Comparison of ENCODE assay signal across 1 cellular context in genomic region chr11:2301631-2302272, GRCh38.
TF ChIP-seq lines count a peak whose summit lies in the region.

Gene C11orf21, minus strand, starts transcription at chr11:2301918. Its CDS starts 110 bp downstream, at chr11:2301808.
Gene TSPAN32, plus strand, starts transcription at chr11:2302013. Its CDS starts 137 bp downstream, at chr11:2302150.

TF ChIP-seq in K562, 482 proteins besides CTCF, POLR2A, EP300 and RAD21 (continued from another document and continues in another):
- TF ChIP-seq ARID4B (CRISPR knock-in tag; IDR thresholded peaks at IDR 0.05) (peak; percentile 79; the same call in 1 of the 2 replicates), SIRT6 (IDR thresholded peaks at IDR 0.05; ENCODE audit: low read depth, low read length) (no peak), KDM4B (IDR thresholded peaks at IDR 0.05; ENCODE audit: borderline replicate concordance in 2 of 2, low read depth in 1 of 2) (no peak; a peak in 1 of 4 replicates), BACH1 (tag; IDR thresholded peaks at IDR 0.05) (no peak), ZNF655 (CRISPR knock-in tag; IDR thresholded peaks at IDR 0.05) (no peak), NCOA2 (IDR thresholded peaks at IDR 0.05; ENCODE audit: partially characterized antibody in 2 of 2) (no peak), MCM3 (IDR thresholded peaks at IDR 0.05) (no peak), SMARCA5 (IDR thresholded peaks at IDR 0.05) (no peak), NCOA1 (IDR thresholded peaks at IDR 0.05; ENCODE audit: low read depth) (no peak), HSF4 (CRISPR knock-in tag; IDR thresholded peaks at IDR 0.05; ENCODE audit: borderline replicate concordance) (no peak), POLR3A (IDR thresholded peaks at IDR 0.05; ENCODE audit: borderline replicate concordance, extremely low read depth, insufficient read depth, insufficient read length) (no peak), FOSL1 (tag; conservative IDR thresholded peaks at IDR 0.05) (no peak), SETDB1 (IDR thresholded peaks at IDR 0.05; ENCODE audit: low read length) (no peak), NFXL1 (CRISPR knock-in tag; IDR thresholded peaks at IDR 0.05) (no peak), LCOR (CRISPR knock-in tag; IDR thresholded peaks at IDR 0.05) (no peak), BRF1 (IDR thresholded peaks at IDR 0.05; ENCODE audit: borderline replicate concordance, extremely low read depth, insufficient read length) (no peak), FOXK2 (conservative IDR thresholded peaks at IDR 0.05 in 1 of 2, IDR thresholded peaks at IDR 0.05 in 1 of 2; ENCODE audit: low read depth in 2 of 2) (no peak), RBM34 (IDR thresholded peaks at IDR 0.05; ENCODE audit: borderline replicate concordance, insufficient read depth, low read length) (no peak), MTA2 (IDR thresholded peaks at IDR 0.05; ENCODE audit: low read depth) (no peak), PTRF (tag; IDR thresholded peaks at IDR 0.05) (no peak), TAL1 (IDR thresholded peaks at IDR 0.05) (no peak), SMAD4 (CRISPR knock-in tag; conservative IDR thresholded peaks at IDR 0.05) (no peak; the same call in 1 of the 2 replicates), ZBTB43 (CRISPR knock-in tag; IDR thresholded peaks at IDR 0.05) (no peak), SMARCC2 (IDR thresholded peaks at IDR 0.05; ENCODE audit: low read depth) (no peak), ZNF444 (CRISPR knock-in tag; IDR thresholded peaks at IDR 0.05) (no peak), NFE2 (IDR thresholded peaks at IDR 0.05; ENCODE audit: low read depth) (no peak), ELK3 (CRISPR knock-in tag; IDR thresholded peaks at IDR 0.05) (no peak), ETS2 (tag; IDR thresholded peaks at IDR 0.05; ENCODE audit: borderline replicate concordance, poor library complexity, severe bottlenecking) (no peak), HDAC2 (IDR thresholded peaks at IDR 0.05) (0 out of 2 replicates have a peak, but pooled peaks have one; percentile 13), CBFB (CRISPR knock-in tag; IDR thresholded peaks at IDR 0.05) (peak; percentile 63; the same call in 1 of the 2 replicates), SFPQ (IDR thresholded peaks at IDR 0.05; ENCODE audit: low read depth, low read length) (no peak), HMBOX1 (IDR thresholded peaks at IDR 0.05) (no peak), POU5F1 (IDR thresholded peaks at IDR 0.05; ENCODE audit: borderline replicate concordance, low read depth, low read length, partially characterized antibody) (no peak), CREB3L1 (IDR thresholded peaks at IDR 0.05; ENCODE audit: borderline replicate concordance, low read depth) (no peak)
- TF ChIP-seq, protein P1, sequence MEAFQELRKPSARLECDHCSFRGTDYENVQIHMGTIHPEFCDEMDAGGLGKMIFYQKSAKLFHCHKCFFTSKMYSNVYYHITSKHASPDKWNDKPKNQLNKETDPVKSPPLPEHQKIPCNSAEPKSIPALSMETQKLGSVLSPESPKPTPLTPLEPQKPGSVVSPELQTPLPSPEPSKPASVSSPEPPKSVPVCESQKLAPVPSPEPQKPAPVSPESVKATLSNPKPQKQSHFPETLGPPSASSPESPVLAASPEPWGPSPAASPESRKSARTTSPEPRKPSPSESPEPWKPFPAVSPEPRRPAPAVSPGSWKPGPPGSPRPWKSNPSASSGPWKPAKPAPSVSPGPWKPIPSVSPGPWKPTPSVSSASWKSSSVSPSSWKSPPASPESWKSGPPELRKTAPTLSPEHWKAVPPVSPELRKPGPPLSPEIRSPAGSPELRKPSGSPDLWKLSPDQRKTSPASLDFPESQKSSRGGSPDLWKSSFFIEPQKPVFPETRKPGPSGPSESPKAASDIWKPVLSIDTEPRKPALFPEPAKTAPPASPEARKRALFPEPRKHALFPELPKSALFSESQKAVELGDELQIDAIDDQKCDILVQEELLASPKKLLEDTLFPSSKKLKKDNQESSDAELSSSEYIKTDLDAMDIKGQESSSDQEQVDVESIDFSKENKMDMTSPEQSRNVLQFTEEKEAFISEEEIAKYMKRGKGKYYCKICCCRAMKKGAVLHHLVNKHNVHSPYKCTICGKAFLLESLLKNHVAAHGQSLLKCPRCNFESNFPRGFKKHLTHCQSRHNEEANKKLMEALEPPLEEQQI (IDR thresholded peaks at IDR 0.05), result no peak
- TF ChIP-seq, protein P2, sequence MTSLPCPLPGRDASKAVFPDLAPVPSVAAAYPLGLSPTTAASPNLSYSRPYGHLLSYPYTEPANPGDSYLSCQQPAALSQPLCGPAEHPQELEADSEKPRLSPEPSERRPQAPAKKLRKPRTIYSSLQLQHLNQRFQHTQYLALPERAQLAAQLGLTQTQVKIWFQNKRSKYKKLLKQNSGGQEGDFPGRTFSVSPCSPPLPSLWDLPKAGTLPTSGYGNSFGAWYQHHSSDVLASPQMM (CRISPR knock-in tag; IDR thresholded peaks at IDR 0.05), result no peak
- TF ChIP-seq, protein P3, sequence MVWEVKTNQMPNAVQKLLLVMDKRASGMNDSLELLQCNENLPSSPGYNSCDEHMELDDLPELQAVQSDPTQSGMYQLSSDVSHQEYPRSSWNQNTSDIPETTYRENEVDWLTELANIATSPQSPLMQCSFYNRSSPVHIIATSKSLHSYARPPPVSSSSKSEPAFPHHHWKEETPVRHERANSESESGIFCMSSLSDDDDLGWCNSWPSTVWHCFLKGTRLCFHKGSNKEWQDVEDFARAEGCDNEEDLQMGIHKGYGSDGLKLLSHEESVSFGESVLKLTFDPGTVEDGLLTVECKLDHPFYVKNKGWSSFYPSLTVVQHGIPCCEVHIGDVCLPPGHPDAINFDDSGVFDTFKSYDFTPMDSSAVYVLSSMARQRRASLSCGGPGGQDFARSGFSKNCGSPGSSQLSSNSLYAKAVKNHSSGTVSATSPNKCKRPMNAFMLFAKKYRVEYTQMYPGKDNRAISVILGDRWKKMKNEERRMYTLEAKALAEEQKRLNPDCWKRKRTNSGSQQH (CRISPR knock-in tag; IDR thresholded peaks at IDR 0.05), result no peak
- TF ChIP-seq, protein P4, sequence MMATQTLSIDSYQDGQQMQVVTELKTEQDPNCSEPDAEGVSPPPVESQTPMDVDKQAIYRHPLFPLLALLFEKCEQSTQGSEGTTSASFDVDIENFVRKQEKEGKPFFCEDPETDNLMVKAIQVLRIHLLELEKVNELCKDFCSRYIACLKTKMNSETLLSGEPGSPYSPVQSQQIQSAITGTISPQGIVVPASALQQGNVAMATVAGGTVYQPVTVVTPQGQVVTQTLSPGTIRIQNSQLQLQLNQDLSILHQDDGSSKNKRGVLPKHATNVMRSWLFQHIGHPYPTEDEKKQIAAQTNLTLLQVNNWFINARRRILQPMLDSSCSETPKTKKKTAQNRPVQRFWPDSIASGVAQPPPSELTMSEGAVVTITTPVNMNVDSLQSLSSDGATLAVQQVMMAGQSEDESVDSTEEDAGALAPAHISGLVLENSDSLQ (IDR thresholded peaks at IDR 0.05), result peak; percentile 89
- TF ChIP-seq, protein P5, sequence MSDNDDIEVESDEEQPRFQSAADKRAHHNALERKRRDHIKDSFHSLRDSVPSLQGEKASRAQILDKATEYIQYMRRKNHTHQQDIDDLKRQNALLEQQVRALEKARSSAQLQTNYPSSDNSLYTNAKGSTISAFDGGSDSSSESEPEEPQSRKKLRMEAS (CRISPR knock-in tag; IDR thresholded peaks at IDR 0.05), result peak; percentile 55
- TF ChIP-seq, protein P6, sequence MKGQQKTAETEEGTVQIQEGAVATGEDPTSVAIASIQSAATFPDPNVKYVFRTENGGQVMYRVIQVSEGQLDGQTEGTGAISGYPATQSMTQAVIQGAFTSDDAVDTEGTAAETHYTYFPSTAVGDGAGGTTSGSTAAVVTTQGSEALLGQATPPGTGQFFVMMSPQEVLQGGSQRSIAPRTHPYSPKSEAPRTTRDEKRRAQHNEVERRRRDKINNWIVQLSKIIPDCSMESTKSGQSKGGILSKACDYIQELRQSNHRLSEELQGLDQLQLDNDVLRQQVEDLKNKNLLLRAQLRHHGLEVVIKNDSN (CRISPR knock-in tag; IDR thresholded peaks at IDR 0.05), result no peak; the same call in 1 of the 2 replicates
